In genomic region chr2:118321436-118322100, GRCh38 we compare ENCODE assay signal across 1 cellular context.
TF ChIP-seq lines count a peak whose summit lies in the region.

No MANE protein-coding gene starts in this region.

TF ChIP-seq in GM23338, 12 proteins besides CTCF, POLR2A, EP300 and RAD21 (continued from another document):
- no peak for TF ChIP-seq ZNF462 (CRISPR knock-in tag; IDR thresholded peaks at IDR 0.05)
- TF ChIP-seq EZH2phosphoT487 (IDR thresholded peaks at IDR 0.05; ENCODE audit: unreplicated experiment), result no peak
- TF ChIP-seq NANOG (IDR thresholded peaks at IDR 0.05; ENCODE audit: borderline replicate concordance), result no peak
- TF ChIP-seq JUNB (IDR thresholded peaks at IDR 0.05; ENCODE audit: unreplicated experiment), result no peak
- TF ChIP-seq ZNF114 (CRISPR knock-in tag; IDR thresholded peaks at IDR 0.05), result no peak
- TF ChIP-seq, protein P1, sequence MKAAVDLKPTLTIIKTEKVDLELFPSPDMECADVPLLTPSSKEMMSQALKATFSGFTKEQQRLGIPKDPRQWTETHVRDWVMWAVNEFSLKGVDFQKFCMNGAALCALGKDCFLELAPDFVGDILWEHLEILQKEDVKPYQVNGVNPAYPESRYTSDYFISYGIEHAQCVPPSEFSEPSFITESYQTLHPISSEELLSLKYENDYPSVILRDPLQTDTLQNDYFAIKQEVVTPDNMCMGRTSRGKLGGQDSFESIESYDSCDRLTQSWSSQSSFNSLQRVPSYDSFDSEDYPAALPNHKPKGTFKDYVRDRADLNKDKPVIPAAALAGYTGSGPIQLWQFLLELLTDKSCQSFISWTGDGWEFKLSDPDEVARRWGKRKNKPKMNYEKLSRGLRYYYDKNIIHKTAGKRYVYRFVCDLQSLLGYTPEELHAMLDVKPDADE (IDR thresholded peaks at IDR 0.05), result no peak
